8 cellular contexts compared by ENCODE assay signal in the genomic region with DNA sequence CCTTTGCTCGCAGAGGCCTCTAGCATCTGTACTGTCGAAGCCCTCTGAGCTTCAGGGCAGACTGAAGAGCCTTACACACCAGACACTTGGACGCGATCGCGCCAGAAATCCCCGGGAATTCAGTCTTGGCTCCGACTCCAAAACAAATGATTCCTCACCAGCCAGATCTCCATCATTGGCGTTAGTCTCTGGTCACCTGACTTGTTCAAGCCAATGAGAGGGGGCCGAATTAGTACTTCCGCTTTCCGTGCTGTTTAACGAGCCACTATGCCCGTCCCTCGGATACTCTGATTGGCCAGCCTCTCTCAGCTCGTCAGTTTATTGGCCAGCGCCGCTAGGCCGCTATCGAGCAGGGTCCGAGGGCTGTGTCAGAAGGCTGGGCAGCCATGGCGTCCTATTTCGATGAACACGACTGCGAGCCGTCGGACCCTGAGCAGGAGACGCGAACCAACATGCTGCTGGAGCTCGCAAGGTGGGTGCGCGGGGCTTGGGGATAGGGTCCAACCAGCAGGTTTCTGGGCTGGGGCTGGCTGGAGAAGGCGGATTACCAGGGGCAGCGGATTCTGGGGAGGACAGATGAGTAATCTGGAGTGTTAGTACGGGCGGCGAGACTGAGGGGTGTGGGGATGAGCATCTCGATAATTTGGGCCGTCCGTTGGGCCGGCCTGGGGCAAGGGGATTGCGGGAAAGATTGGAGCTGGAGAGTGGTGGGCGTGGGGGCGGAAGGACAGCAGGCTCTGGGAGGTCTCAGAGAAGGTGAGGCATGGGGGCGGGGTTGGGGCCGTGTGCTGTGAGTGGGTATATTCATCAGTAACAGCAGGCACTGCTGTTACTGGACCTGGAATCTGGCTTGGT. TPM values are rescaled to one million over a fixed set of nuclear protein-coding genes. Genes with fewer than 3 reads are reported as not detected.
A peak's percentile ranks its signal among the peaks of the same experiment; 100 is the strongest.
DNase-seq lines count a peak whose midpoint lies in the region; ATAC-seq, FAIRE-seq and TF ChIP-seq lines count a peak whose summit lies in the region.

A gene with protein sequence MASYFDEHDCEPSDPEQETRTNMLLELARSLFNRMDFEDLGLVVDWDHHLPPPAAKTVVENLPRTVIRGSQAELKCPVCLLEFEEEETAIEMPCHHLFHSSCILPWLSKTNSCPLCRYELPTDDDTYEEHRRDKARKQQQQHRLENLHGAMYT (plus strand): TSS at position 368 of the 855 bp plus-strand sequence. CDS start 19 bp downstream, at position 387.

- peak within 1 kb of the TSS; percentile 85 for H3K4me3 ChIP-seq in HUES64 (ENCODE audit: low read length)
- H3K4me3 ChIP-seq in OCI-LY1 (ENCODE audit: low read depth, low read length, poor library complexity, severe bottlenecking) = peak within 1 kb of the TSS; percentile 86
- peak within 1 kb of the TSS; percentile 69 for H3K4me3 ChIP-seq in mesodermal cell (ENCODE audit: extremely low read depth, insufficient read depth, low read length, poor library complexity, severe bottlenecking)

- peaks cover 9% of the 10 kb centered on the region for H3K4me1 Mint-ChIP-seq in Calu3 (ENCODE audit: low read depth, unreplicated experiment)

- peak within 1 kb of the TSS; percentile 85 for H3K4me2 ChIP-seq in OCI-LY1 (ENCODE audit: low read length)

- no peaks in the 10 kb centered on the region for H3K9me3 ChIP-seq in HUES64 (ENCODE audit: insufficient read depth, low read depth, low read length)
- no peaks in the 10 kb centered on the region for H3K9me3 ChIP-seq in OCI-LY1 (ENCODE audit: low read length)
- H3K9me3 ChIP-seq in mesodermal cell (ENCODE audit: control insufficient read depth, low read length) = no peaks in the 10 kb centered on the region

- no peak for TF ChIP-seq CTCF in Calu3 (IDR thresholded peaks at IDR 0.05; ENCODE audit: unreplicated experiment)
- no peak for TF ChIP-seq CTCF in OCI-LY1 (IDR thresholded peaks at IDR 0.05; ENCODE audit: low read length)

- peak; percentile 97 for ATAC-seq in GM21447 (IDR thresholded peaks at IDR 0.05; ENCODE audit: unreplicated experiment)

- no peaks in the 10 kb centered on the region for H3F3A ChIP-seq in OCI-LY1 (ENCODE audit: insufficient read depth, low read length)

- BruUV-seq in Calu3 (replicated peaks; lab: Mats Ljungman, UMichigan) = no TSS peak

- peaks cover 44% of the 10 kb centered on the region for H3K36me3 Mint-ChIP-seq in Calu3 (ENCODE audit: insufficient read depth, unreplicated experiment)

- H3K27ac Mint-ChIP-seq in Calu3 (ENCODE audit: unreplicated experiment) = peak within 1 kb of the TSS; percentile 97

- intact Hi-C loops in Calu3 (cut with micrococcal nuclease; ENCODE audit: unreplicated experiment) = no loop called here

- no peaks in the 10 kb centered on the region for H3K79me2 ChIP-seq in OCI-LY1 (ENCODE audit: insufficient read depth, low read length)

- no peaks in the 10 kb centered on the region for H4K20me1 ChIP-seq in OCI-LY1 (ENCODE audit: insufficient read depth, low read length)

- H3K27ac ChIP-seq in HUES64 (ENCODE audit: low read depth, low read length) = peak within 1 kb of the TSS; percentile 77
- H3K27ac ChIP-seq in OCI-LY1 (ENCODE audit: low read depth, low read length, poor library complexity, severe bottlenecking) = peak within 1 kb of the TSS; percentile 27
- peak within 1 kb of the TSS; percentile 81 for H3K27ac ChIP-seq in mesodermal cell (ENCODE audit: low read depth, low read length, severe bottlenecking)

- peak; percentile 93 for DNase-seq in Calu3
- DNase-seq in activated CD8-positive, alpha-beta memory T cell treated with anti-CD3 and anti-CD28 coated beads, Interleukin-2, amount 50 U/mL, for 4 hours = peak; percentile 84
- peak; percentile 76 to 85 for DNase-seq in stimulated activated CD8-positive, alpha-beta memory T cell treated with anti-CD3 and anti-CD28 coated beads, Interleukin-15, amount 100 ng/mL, for 4 hours (ENCODE audit: low read depth in 2 of 2)

- H3K4me3 Mint-ChIP-seq in Calu3 (ENCODE audit: low read depth, unreplicated experiment) = peak within 1 kb of the TSS; percentile 98

- FAIRE-seq in endometrium (lab: Jason Lieb, UNC) = peak; percentile 99

- H3K9ac ChIP-seq in HUES64 (ENCODE audit: low read depth, low read length) (peak within 1 kb of the TSS; percentile 87), OCI-LY1 (ENCODE audit: low read length) (peak within 1 kb of the TSS; percentile 88)

- H3K9me2 ChIP-seq in OCI-LY1 (ENCODE audit: low read depth, low read length) = no peaks in the 10 kb centered on the region

- H3K4me1 ChIP-seq in HUES64 (ENCODE audit: insufficient read depth, low read length) (no peaks in the 10 kb centered on the region; the same call in 1 of the 2 replicates), OCI-LY1 (ENCODE audit: insufficient read depth, low read length, severe bottlenecking) (peaks cover 18% of the 10 kb centered on the region), mesodermal cell (ENCODE audit: control insufficient read depth, insufficient read depth, low read length, poor library complexity, severe bottlenecking) (peaks cover 10% of the 10 kb centered on the region)

- CTCF ChIA-PET in Calu3 (lab: Charles Lee) = interaction anchor here (0.6 to 2.7 kb wide), 9 partner anchors 8 to 158 kb away, joined by 3 to 11 read pairs (median 4); a partner anchor contains a TSS

- 0 out of 2 replicates have a peak within 1 kb of the TSS, but pooled peaks have one; percentile 26 for H2AFZ ChIP-seq in OCI-LY1 (ENCODE audit: low read length)

- H3K27me3 Mint-ChIP-seq in Calu3 (ENCODE audit: unreplicated experiment) = no peaks in the 10 kb centered on the region

- H3K27me3 ChIP-seq in HUES64 (ENCODE audit: insufficient read depth, low read length) = no peaks in the 10 kb centered on the region
- no peaks in the 10 kb centered on the region for H3K27me3 ChIP-seq in OCI-LY1 (ENCODE audit: insufficient read depth, low read length)

- H3K36me3 ChIP-seq in HUES64 (ENCODE audit: insufficient read depth, low read length) (peaks cover 25% of the 10 kb centered on the region), OCI-LY1 (ENCODE audit: insufficient read depth, low read length) (peaks cover 6% of the 10 kb centered on the region; the same call in 1 of the 2 replicates), mesodermal cell (ENCODE audit: control insufficient read depth, insufficient read depth, low read length) (peaks cover 36% of the 10 kb centered on the region)

- no peaks in the 10 kb centered on the region for H3K9me3 Mint-ChIP-seq in Calu3 (ENCODE audit: low read depth, unreplicated experiment)

- WGBS in HUES64 = under 1% methylated on average over 46 of the region's 46 CpGs
- 1% methylated on average over 43 to 45 of the region's 46 CpGs for WGBS in mesodermal cell (ENCODE audit: insufficient coverage in 2 of 2), 2 experiments

RNA-seq across cellular contexts. Expression of the gene that starts here (rescaled TPM):
- 101 and 102 TPM in 2 replicates for total RNA-seq in Calu3 (2022)
- 99.6 TPM for polyA plus RNA-seq in HUES64 (2013, experiment 1 of 2)
- 103 TPM for polyA plus RNA-seq in HUES64 (2013, experiment 2 of 2)
- polyA plus RNA-seq in mesodermal cell (2013, experiment 1 of 2) = 178 TPM
- polyA plus RNA-seq in mesodermal cell (2013, experiment 2 of 2) = 144 TPM

Comparison
In these comparisons a context has a peak if more than half of its experiments do, and no peak if none do; other contexts are left out.
1. Peak in every context shown above with its lines: DNase-seq, ATAC-seq, H3K4me3 ChIP-seq and H3K27ac ChIP-seq.
2. H3K27ac ChIP-seq: peak in every context shown above with its lines; median percentile 81 in mesodermal cell; 77 in HUES64; 27 in OCI-LY1.